16 cellular contexts compared by ENCODE assay signal in the genomic region with DNA sequence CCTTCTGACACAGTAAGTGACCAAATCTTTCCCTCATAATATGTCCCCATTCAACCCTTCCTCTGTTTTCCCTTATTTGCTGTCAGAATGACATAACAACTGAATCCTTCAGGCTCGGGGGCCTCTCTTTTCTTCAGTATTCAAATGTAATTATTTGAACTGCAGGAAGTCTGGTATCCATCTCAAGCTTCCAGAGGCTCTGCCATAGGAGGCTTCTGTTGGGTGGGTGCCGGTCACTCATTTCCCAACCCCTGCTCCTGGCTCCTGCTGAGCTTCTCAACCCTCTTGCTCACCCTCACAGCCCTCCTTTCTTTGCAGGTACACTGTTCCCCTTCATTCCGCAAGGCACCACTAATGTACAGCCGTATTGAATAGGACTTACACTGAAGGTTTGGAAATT.
A peak's percentile ranks its signal among the peaks of the same experiment; 100 is the strongest.
DNase-seq lines count a peak whose midpoint lies in the region; ATAC-seq, FAIRE-seq and TF ChIP-seq lines count a peak whose summit lies in the region.
"Had no signal": no experiment of that assay in that cellular context is flagged by ENCODE, and none has a peak within 500 bp of the region (broad histone marks: within the 10 kb centered on the region; RNA-seq: fewer than 3 reads in every experiment).

No MANE protein-coding gene starts in this region.

- 0 out of 2 replicates have a peak overlapping the region, but pooled peaks have one; percentile 0 for H3K27ac Mint-ChIP-seq in GM23338
- peak overlapping the region; percentile 10; the same call in 1 of the 2 replicates for H3K27ac Mint-ChIP-seq in WTC11
- peak overlapping the region; percentile 16 to 81 (median 59) for H3K27ac Mint-ChIP-seq in nephron
- H3K27ac Mint-ChIP-seq: CD4-positive, CD25-positive, alpha-beta regulatory T cell had no signal

- peak overlapping the region; percentile 46; the same call in 1 of the 2 replicates for H3K4me2 ChIP-seq in GM23338

- no peak overlapping the region; the same call in 1 of the 2 replicates for H3K4me3 ChIP-seq in GM23338
- H3K4me3 ChIP-seq: BLaER1 treated with 17β-estradiol and CSF1 and Interleukin-3, amounts not matched to agents 10 nM and 100 nM; GM12878 had no signal

- H3K27me3 Mint-ChIP-seq in GM23338 (ENCODE audit: insufficient read depth, low read depth, poor library complexity) (peaks cover 5% of the 10 kb centered on the region), WTC11 (ENCODE audit: low read depth) (no peaks in the 10 kb centered on the region; the same call in 1 of the 2 replicates), nephron (ENCODE audit: low read depth) (peaks cover 4% of the 10 kb centered on the region)
- H3K27me3 Mint-ChIP-seq: CD4-positive, CD25-positive, alpha-beta regulatory T cell had no signal

- H3K4me1 ChIP-seq in GM23338 (ENCODE audit: insufficient read depth): peaks cover 13% of the 10 kb centered on the region; the same call in 1 of the 2 replicates

- H3K4me1 Mint-ChIP-seq in GM23338 (peaks cover 17% of the 10 kb centered on the region), WTC11 (peaks cover 33% of the 10 kb centered on the region), nephron (no peaks in the 10 kb centered on the region)

- no peaks in the 10 kb centered on the region for H3F3A ChIP-seq in GM23338 (replicated peaks; ENCODE audit: low read depth)

- no peak for FAIRE-seq in urothelium cell line (lab: Jason Lieb, UNC)
- FAIRE-seq: GM12878, H54 had no signal

- H3K27ac ChIP-seq in GM23338 (ENCODE audit: low read depth): no peak overlapping the region

- 0 out of 2 replicates have a peak, but pooled peaks cover 7% of the 10 kb centered on the region for H3K9me2 ChIP-seq in GM23338 (ENCODE audit: insufficient read depth)

- POLR2A ChIA-PET in WTC11 (lab: Charles Lee): no interaction called here

- ATAC-seq in GM23338: peak; percentile 84
- peak; percentile 77 for ATAC-seq in WTC11
- ATAC-seq: GM12878 had no signal

- H3K36me3 ChIP-seq in GM23338 (ENCODE audit: insufficient read depth): no peaks in the 10 kb centered on the region

- H3K27me3 ChIP-seq in GM23338 (ENCODE audit: insufficient read depth): no peaks in the 10 kb centered on the region
- H3K27me3 ChIP-seq: BLaER1 treated with 17β-estradiol and CSF1 and Interleukin-3, amounts not matched to agents 10 nM and 100 nM had no signal

- H3K36me3 Mint-ChIP-seq in GM23338 (ENCODE audit: low read depth) (no peaks in the 10 kb centered on the region; the same call in 2 of the 3 replicates), WTC11 (peaks cover 3% of the 10 kb centered on the region; the same call in 1 of the 2 replicates), nephron (ENCODE audit: low read depth) (no peaks in the 10 kb centered on the region)
- H3K36me3 Mint-ChIP-seq: CD4-positive, CD25-positive, alpha-beta regulatory T cell had no signal

- H3K4me3 Mint-ChIP-seq in GM23338 (peak overlapping the region; percentile 4; the same call in 1 of the 3 replicates), WTC11 (peak overlapping the region; percentile 12; the same call in 1 of the 2 replicates), nephron (no peak overlapping the region)
- H3K4me3 Mint-ChIP-seq: CD4-positive, CD25-positive, alpha-beta regulatory T cell had no signal

- CTCF ChIA-PET in WTC11 (lab: Charles Lee): no interaction called here

- no peaks in the 10 kb centered on the region for H3K9me3 Mint-ChIP-seq in GM23338
- peaks cover 12% of the 10 kb centered on the region for H3K9me3 Mint-ChIP-seq in WTC11
- peaks cover 7% of the 10 kb centered on the region for H3K9me3 Mint-ChIP-seq in nephron

- H4K20me1 ChIP-seq in GM23338 (replicated peaks; ENCODE audit: insufficient read depth): no peaks in the 10 kb centered on the region
- H4K20me1 ChIP-seq: BLaER1 treated with 17β-estradiol and CSF1 and Interleukin-3, amounts not matched to agents 10 nM and 100 nM had no signal

- H2AFZ ChIP-seq in GM23338: 0 out of 2 replicates have a peak overlapping the region, but pooled peaks have one; percentile 12

- H3K79me2 ChIP-seq in GM23338 (replicated peaks; ENCODE audit: insufficient read depth): no peaks in the 10 kb centered on the region

- DNase-seq in GM23338 (ENCODE audit: low spot score) (no peak), NCI-H146 (lab: John Stamatoyannopoulos, UW) (peak; percentile 53), WTC11 (ENCODE audit: low spot score) (no peak), COLO668 (lab: John Stamatoyannopoulos, UW; ENCODE audit: unreplicated experiment) (no peak), urothelium cell line (ENCODE audit: low spot score) (no peak), NCI-H1930 (lab: John Stamatoyannopoulos, UW) (no peak), NCI-H1417 treated with DMSO at 0.1 percent for 48 hours (lab: John Stamatoyannopoulos, UW) (no peak)
- DNase-seq: 8988T; AML-193; Calu3; CD4-positive, CD25-positive, alpha-beta regulatory T cell; DMS79 had no signal

- TF ChIP-seq CTCF in GM23338 (conservative IDR thresholded peaks at IDR 0.05; ENCODE audit: low read depth in 2 of 2) (no peak), WTC11 (IDR thresholded peaks at IDR 0.05) (no peak), nephron (IDR thresholded peaks at IDR 0.05; ENCODE audit: unreplicated experiment in 3 of 3) (no peak)

TF ChIP-seq in GM23338, 12 proteins besides CTCF, POLR2A, EP300 and RAD21 (continues in another document):
- TF ChIP-seq, protein P1, sequence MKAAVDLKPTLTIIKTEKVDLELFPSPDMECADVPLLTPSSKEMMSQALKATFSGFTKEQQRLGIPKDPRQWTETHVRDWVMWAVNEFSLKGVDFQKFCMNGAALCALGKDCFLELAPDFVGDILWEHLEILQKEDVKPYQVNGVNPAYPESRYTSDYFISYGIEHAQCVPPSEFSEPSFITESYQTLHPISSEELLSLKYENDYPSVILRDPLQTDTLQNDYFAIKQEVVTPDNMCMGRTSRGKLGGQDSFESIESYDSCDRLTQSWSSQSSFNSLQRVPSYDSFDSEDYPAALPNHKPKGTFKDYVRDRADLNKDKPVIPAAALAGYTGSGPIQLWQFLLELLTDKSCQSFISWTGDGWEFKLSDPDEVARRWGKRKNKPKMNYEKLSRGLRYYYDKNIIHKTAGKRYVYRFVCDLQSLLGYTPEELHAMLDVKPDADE (IDR thresholded peaks at IDR 0.05): no peak
- TF ChIP-seq REST (IDR thresholded peaks at IDR 0.05; ENCODE audit: unreplicated experiment): no peak

TF ChIP-seq in WTC11, 78 proteins besides CTCF, POLR2A, EP300 and RAD21:
- TF ChIP-seq CBFB (CRISPR knock-in tag; IDR thresholded peaks at IDR 0.05; ENCODE audit: low read depth) (no peak), ZNF423 (CRISPR knock-in tag; IDR thresholded peaks at IDR 0.05) (peak; percentile 53; the same call in 1 of the 2 replicates)
TF ChIP-seq in WTC11: peak in this region for 1.

Comparison
In these comparisons a context has a peak if more than half of its experiments do, and no peak if none do; other contexts are left out.
1. H3K27ac Mint-ChIP-seq: peak in every context shown above with its lines; median percentile 59 in nephron; 10 in WTC11; 0 in GM23338.
2. H3K4me3 Mint-ChIP-seq: peak in GM23338 (single experiment) and WTC11 (single experiment); none in nephron (0 of 3).